17 cellular contexts compared by ENCODE assay signal in the genomic region with DNA sequence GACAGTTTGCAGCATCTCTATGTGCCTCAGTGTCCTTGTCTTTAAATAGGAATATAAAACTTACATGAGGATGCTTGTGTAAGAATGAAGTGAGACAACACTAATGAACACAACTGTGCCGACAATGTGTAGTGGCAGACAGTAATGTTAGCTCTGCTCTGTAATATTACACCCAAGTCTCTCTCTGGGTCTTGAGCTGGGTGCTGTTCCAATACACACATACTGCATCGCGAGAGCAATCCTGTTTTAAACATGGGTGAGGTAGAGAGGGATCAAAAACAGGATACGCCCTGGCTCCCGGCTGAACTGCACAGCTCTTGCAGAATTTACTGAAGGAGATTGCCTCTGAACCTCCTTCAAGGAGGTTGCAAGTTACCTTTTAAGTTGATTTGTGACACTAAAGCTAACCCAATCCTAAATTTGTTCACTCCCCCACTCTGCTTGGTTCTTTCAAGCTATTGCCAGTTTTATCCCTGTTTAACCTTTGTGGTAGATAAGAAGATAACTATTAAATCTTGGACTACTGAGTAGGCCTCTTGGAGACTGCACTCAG.
A peak's percentile ranks its signal among the peaks of the same experiment; 100 is the strongest.
DNase-seq lines count a peak whose midpoint lies in the region; ATAC-seq and TF ChIP-seq lines count a peak whose summit lies in the region.
"Had no signal": no experiment of that assay in that cellular context is flagged by ENCODE, and none has a peak within 500 bp of the region (broad histone marks: within the 10 kb centered on the region; RNA-seq: fewer than 3 reads in every experiment).

No MANE protein-coding gene starts in this region.

- H3K27ac Mint-ChIP-seq in endodermal cell, result peak overlapping the region; percentile 62

- peaks cover 36% of the 10 kb centered on the region for H3K4me1 Mint-ChIP-seq in endodermal cell

- DNase-seq in NCI-H748 (lab: John Stamatoyannopoulos, UW; ENCODE audit: unreplicated experiment) (peak; percentile 27), NCI-H748 treated with DMSO at 0.1 percent for 48 hours (lab: John Stamatoyannopoulos, UW) (no peak), NCI-H2171 (lab: John Stamatoyannopoulos, UW) (peak; percentile 36), endodermal cell (peak; percentile 52), neuronal stem cell (ENCODE audit: low spot score) (no peak), GM10266 (ENCODE audit: extremely low spot score) (no peak)
- DNase-seq in stimulated activated CD4-positive, alpha-beta T cell treated with anti-CD3 and anti-CD28 coated beads, Interleukin-15, amount 100 ng/mL, for 24 hours, result no peak
- DNase-seq: C1 segment of cervical spinal cord, DMS 273 treated with DMSO at 0.1 percent for 48 hours, EL, HCEC 1CT, NCI-H187, NCI-H226, NCI-H526 had no signal

- no peak overlapping the region for H2AK5ac ChIP-seq in neuronal stem cell (ENCODE audit: low read depth, low read length)

- H3K9ac ChIP-seq in endodermal cell (ENCODE audit: extremely low read depth, low read length, poor library complexity, severe bottlenecking), result no peak overlapping the region
- H3K9ac ChIP-seq in neuronal stem cell (ENCODE audit: low read depth, low read length, poor library complexity), result no peak overlapping the region

- no peak overlapping the region for H2AFZ ChIP-seq in neuronal stem cell (ENCODE audit: low read length)

- H3K4me2 ChIP-seq in neuronal stem cell (ENCODE audit: insufficient read depth, low read length, poor library complexity, severe bottlenecking), result no peak overlapping the region

- H3K4me3 Mint-ChIP-seq in endodermal cell, result no peak overlapping the region

- ATAC-seq in HG02973 (IDR thresholded peaks at IDR 0.05; ENCODE audit: unreplicated experiment), result no peak
- ATAC-seq: K562 had no signal

- H3K4me3 ChIP-seq in endodermal cell (ENCODE audit: low read length) (no peak overlapping the region), neuronal stem cell (ENCODE audit: low read length in 2 of 2) (no peak overlapping the region)
- H3K4me3 ChIP-seq: K562 had no signal

- peak overlapping the region; percentile 89 for H3K4ac ChIP-seq in neuronal stem cell (ENCODE audit: low read length)

- TF ChIP-seq CTCF in endodermal cell (conservative IDR thresholded peaks at IDR 0.05) (no peak), GM10266 (IDR thresholded peaks at IDR 0.05; ENCODE audit: control insufficient read depth, insufficient read depth, low read depth, missing control alignments) (no peak)

- no peak overlapping the region for H3K23ac ChIP-seq in neuronal stem cell (ENCODE audit: low read depth, low read length, poor library complexity)

- H3K27me3 Mint-ChIP-seq in endodermal cell (ENCODE audit: insufficient read depth), result no peaks in the 10 kb centered on the region

- H3K9me3 Mint-ChIP-seq in endodermal cell, result peaks cover 18% of the 10 kb centered on the region

- no peak overlapping the region for H4K91ac ChIP-seq in neuronal stem cell (ENCODE audit: low read depth, low read length, poor library complexity)

- H2BK15ac ChIP-seq in neuronal stem cell (ENCODE audit: low read length), result no peak overlapping the region

- no peak overlapping the region for H2BK120ac ChIP-seq in neuronal stem cell (ENCODE audit: low read depth, low read length)

- H3K79me1 ChIP-seq in neuronal stem cell (ENCODE audit: low read depth, low read length), result no peaks in the 10 kb centered on the region

- no peaks in the 10 kb centered on the region for H3K27me3 ChIP-seq in endodermal cell (ENCODE audit: control insufficient read depth, insufficient read depth, low read length, poor library complexity, severe bottlenecking)
- no peaks in the 10 kb centered on the region for H3K27me3 ChIP-seq in neuronal stem cell (ENCODE audit: control insufficient read depth in 3 of 3, insufficient read depth in 3 of 3, low read depth in 1 of 3, low read length in 3 of 3)

- H3K36me3 Mint-ChIP-seq in endodermal cell (ENCODE audit: low read depth), result peaks cover 7% of the 10 kb centered on the region

- H3K36me3 ChIP-seq in endodermal cell (ENCODE audit: control insufficient read depth, insufficient read depth, low read length) (no peaks in the 10 kb centered on the region), neuronal stem cell (replicated peaks in 1 of 2; ENCODE audit: control insufficient read depth in 2 of 2, insufficient read depth in 2 of 2, low read length in 2 of 2) (no peaks in the 10 kb centered on the region)

- no peak overlapping the region for H2BK12ac ChIP-seq in neuronal stem cell (ENCODE audit: low read length)

- no peak overlapping the region for H3K14ac ChIP-seq in neuronal stem cell (ENCODE audit: low read length)

- no peak overlapping the region for H3K27ac ChIP-seq in endodermal cell (ENCODE audit: low read depth, low read length)
- no peak overlapping the region for H3K27ac ChIP-seq in neuronal stem cell (replicated peaks; ENCODE audit: low read length)
- H3K27ac ChIP-seq: RWPE1 had no signal

- H2BK5ac ChIP-seq in neuronal stem cell (ENCODE audit: low read length), result no peak overlapping the region

- H4K8ac ChIP-seq in neuronal stem cell (ENCODE audit: low read depth, low read length), result no peak overlapping the region

- WGBS in endodermal cell (ENCODE audit: insufficient coverage in 1 of 2, insufficient read length in 1 of 2), 2 experiments, result 81 to 89% methylated on average over 4 to 5 of the region's 5 CpGs
- no CpG with 5 or more reads among the region's 5 CpGs for WGBS in neuronal stem cell (ENCODE audit: extremely low coverage in 2 of 2, insufficient read length in 2 of 2, insufficient replicate concordance in 1 of 2), 2 donors

- H3K4me1 ChIP-seq in endodermal cell (ENCODE audit: control insufficient read depth, insufficient read depth, low read length) (peaks cover 5% of the 10 kb centered on the region), neuronal stem cell (ENCODE audit: control insufficient read depth in 2 of 2, insufficient read depth in 1 of 2, low read depth in 1 of 2, low read length in 2 of 2) (peaks cover 0 to 7% of the 10 kb centered on the region in 2 donors)

- H3K9me3 ChIP-seq in endodermal cell (ENCODE audit: control insufficient read depth, low read length), result peaks cover 16% of the 10 kb centered on the region
- no peaks in the 10 kb centered on the region for H3K9me3 ChIP-seq in neuronal stem cell (replicated peaks in 1 of 2; ENCODE audit: control insufficient read depth in 2 of 2, insufficient read depth in 1 of 2, low read depth in 1 of 2, low read length in 2 of 2)

- H3K18ac ChIP-seq in neuronal stem cell (ENCODE audit: low read length), result no peak overlapping the region

Comparison
In these comparisons a context has a peak if more than half of its experiments do, and no peak if none do; other contexts are left out.
1. DNase-seq: peak in NCI-H748 (single experiment), NCI-H2171 (single experiment) and endodermal cell (single experiment); none in NCI-H748 treated with DMSO at 0.1 percent for 48 hours (single experiment), neuronal stem cell (single experiment), stimulated activated CD4-positive, alpha-beta T cell treated with anti-CD3 and anti-CD28 coated beads, Interleukin-15, amount 100 ng/mL, for 24 hours (single experiment) and GM10266 (single experiment).